12 cellular contexts compared by ENCODE assay signal in genomic region chr9:133880851-133881634, GRCh38.
A peak's percentile ranks its signal among the peaks of the same experiment; 100 is the strongest.
DNase-seq lines count a peak whose midpoint lies in the region; ATAC-seq and TF ChIP-seq lines count a peak whose summit lies in the region.
"Had no signal": no experiment of that assay in that cellular context is flagged by ENCODE, and none has a peak within 500 bp of the region (broad histone marks: within the 10 kb centered on the region; RNA-seq: fewer than 3 reads in every experiment).

No MANE protein-coding gene starts in this region.

- H3K4me3 ChIP-seq in BLaER1 (no peak overlapping the region), mammary epithelial cell (replicated peaks in 1 of 3; ENCODE audit: insufficient read depth in 1 of 3, low read depth in 2 of 3, low read length in 3 of 3) (no peak overlapping the region), mesenchymal stem cell (ENCODE audit: insufficient read depth in 1 of 2, low read depth in 1 of 2, low read length in 2 of 2) (no peak overlapping the region), vagina (no peak overlapping the region)
- H3K4me3 ChIP-seq: BLaER1 treated with 17β-estradiol and CSF1 and Interleukin-3, amounts not matched to agents 10 nM and 100 nM had no signal

- peak in 1 of 2 donors; percentile 3 for TF ChIP-seq CTCF in mammary epithelial cell (conservative IDR thresholded peaks at IDR 0.05 in 1 of 2, IDR thresholded peaks at IDR 0.05 in 1 of 2; ENCODE audit: extremely low read depth in 1 of 2, insufficient read depth in 1 of 2, low read depth in 1 of 2, low read length in 2 of 2)
- TF ChIP-seq CTCF in vagina (IDR thresholded peaks at IDR 0.05): no peak

- H3K4me1 Mint-ChIP-seq in activated CD4-positive, alpha-beta T cell treated with anti-CD3 and anti-CD28 coated beads, Interleukin-2, amount 10 ng/mL, durations not matched to agents 24 days and 14 days: no peaks in the 10 kb centered on the region
- H3K4me1 Mint-ChIP-seq: activated naive CD8-positive, alpha-beta T cell treated with anti-CD3 and anti-CD28 coated beads, Interleukin-2, amount 50 U/mL, for 24 hours had no signal

- no peak overlapping the region for H3K9ac ChIP-seq in BLaER1
- peak overlapping the region; percentile 33 for H3K9ac ChIP-seq in mammary epithelial cell (ENCODE audit: insufficient read depth, low read length)
- no peak overlapping the region for H3K9ac ChIP-seq in mesenchymal stem cell (ENCODE audit: low read length)

- H3K4me2 ChIP-seq in BLaER1 (peak overlapping the region; percentile 23; the same call in 1 of the 2 replicates), mammary epithelial cell (ENCODE audit: insufficient read depth, low read depth, low read length) (peak overlapping the region; percentile 94), mesenchymal stem cell (ENCODE audit: low read length, poor library complexity, severe bottlenecking) (no peak overlapping the region)

- CTCF ChIA-PET in mammary epithelial cell (lab: Charles Lee; ENCODE audit: low non-redundant PET): no interaction called here

- peak overlapping the region; percentile 83 for H3K4ac ChIP-seq in mesenchymal stem cell (ENCODE audit: low read depth in 1 of 2, low read length in 2 of 2)

- H3K4me1 ChIP-seq in BLaER1 (peaks cover 73% of the 10 kb centered on the region), mammary epithelial cell (ENCODE audit: insufficient read depth, low read length) (peaks cover 61% of the 10 kb centered on the region), mesenchymal stem cell (ENCODE audit: control insufficient read depth, insufficient read depth, low read depth, low read length) (peaks cover 66% of the 10 kb centered on the region), vagina (peaks cover 25% of the 10 kb centered on the region)

- no peaks in the 10 kb centered on the region for H3K9me3 Mint-ChIP-seq in activated CD4-positive, alpha-beta T cell treated with anti-CD3 and anti-CD28 coated beads, Interleukin-2, amount 10 ng/mL, durations not matched to agents 24 days and 14 days
- H3K9me3 Mint-ChIP-seq: activated naive CD8-positive, alpha-beta T cell treated with anti-CD3 and anti-CD28 coated beads, Interleukin-2, amount 50 U/mL, for 24 hours; T-helper 2 cell treated with Interferon-gamma antibody and Interleukin-4, amounts not matched to agents 5 μg/mL and 100 μg/mL, for 36 hours had no signal

- no peak overlapping the region for H2BK5ac ChIP-seq in mesenchymal stem cell (ENCODE audit: low read depth, low read length, poor library complexity, severe bottlenecking)

- H3K27ac Mint-ChIP-seq in activated CD4-positive, alpha-beta T cell treated with anti-CD3 and anti-CD28 coated beads, Interleukin-2, amount 10 ng/mL, durations not matched to agents 24 days and 14 days: no peak overlapping the region
- H3K27ac Mint-ChIP-seq: activated naive CD8-positive, alpha-beta T cell treated with anti-CD3 and anti-CD28 coated beads, Interleukin-2, amount 50 U/mL, for 24 hours; T-helper 2 cell treated with Interferon-gamma antibody and Interleukin-4, amounts not matched to agents 5 μg/mL and 100 μg/mL, for 36 hours had no signal

- peaks cover 36% of the 10 kb centered on the region for H3K79me1 ChIP-seq in mesenchymal stem cell (replicated peaks; ENCODE audit: low read length, poor library complexity, severe bottlenecking)

- no peaks in the 10 kb centered on the region for H3K36me3 Mint-ChIP-seq in activated CD4-positive, alpha-beta T cell treated with anti-CD3 and anti-CD28 coated beads, Interleukin-2, amount 10 ng/mL, durations not matched to agents 24 days and 14 days (ENCODE audit: low read depth)

- H3K4me3 Mint-ChIP-seq in activated CD4-positive, alpha-beta T cell treated with anti-CD3 and anti-CD28 coated beads, Interleukin-2, amount 10 ng/mL, durations not matched to agents 24 days and 14 days: no peak overlapping the region
- H3K4me3 Mint-ChIP-seq: activated naive CD8-positive, alpha-beta T cell treated with anti-CD3 and anti-CD28 coated beads, Interleukin-2, amount 50 U/mL, for 24 hours; T-helper 2 cell treated with Interferon-gamma antibody and Interleukin-4, amounts not matched to agents 5 μg/mL and 100 μg/mL, for 36 hours had no signal

- H4K8ac ChIP-seq in mesenchymal stem cell (ENCODE audit: low read length): peak overlapping the region; percentile 88

- H2BK120ac ChIP-seq in mesenchymal stem cell (ENCODE audit: low read depth, low read length): peak overlapping the region; percentile 2

- TSS peak; percentile 39 for BruUV-seq in mammary epithelial cell (replicated peaks; lab: Mats Ljungman, UMichigan)

- H4K20me1 ChIP-seq in BLaER1 (peaks cover 100% of the 10 kb centered on the region), mammary epithelial cell (ENCODE audit: insufficient read depth, low read length) (no peaks in the 10 kb centered on the region)

- WGBS in mammary epithelial cell (ENCODE audit: low coverage, missing lambda C conversion rate): 29% methylated on average over 19 of the region's 20 CpGs
- WGBS in mesenchymal stem cell: 72% methylated on average over 20 of the region's 20 CpGs

- no peak overlapping the region for H3K23ac ChIP-seq in mesenchymal stem cell (ENCODE audit: low read length in 2 of 2)

- ATAC-seq in GM18868 (IDR thresholded peaks at IDR 0.05; ENCODE audit: unreplicated experiment): no peak
- no peak for ATAC-seq in GM21390 (IDR thresholded peaks at IDR 0.05; ENCODE audit: unreplicated experiment)
- ATAC-seq: activated naive CD8-positive, alpha-beta T cell treated with anti-CD3 and anti-CD28 coated beads, Interleukin-2, amount 50 U/mL, for 24 hours had no signal

- in situ Hi-C loops in mammary epithelial cell (cut with MboI; ENCODE audit: low sequenced_read_pairs in 2 of 2): no loop called here

- no peaks in the 10 kb centered on the region; the same call in none of the 2 replicates for H3K36me3 ChIP-seq in BLaER1
- H3K36me3 ChIP-seq in mammary epithelial cell (ENCODE audit: insufficient read depth, low read length): no peaks in the 10 kb centered on the region
- peaks cover 0 to 62% of the 10 kb centered on the region in 2 experiments for H3K36me3 ChIP-seq in mesenchymal stem cell (ENCODE audit: control insufficient read depth in 1 of 2, insufficient read depth in 2 of 2, low read depth in 1 of 2, low read length in 2 of 2)
- H3K36me3 ChIP-seq in vagina: no peaks in the 10 kb centered on the region
- H3K36me3 ChIP-seq: BLaER1 treated with 17β-estradiol and CSF1 and Interleukin-3, amounts not matched to agents 10 nM and 100 nM had no signal

- H3K27me3 ChIP-seq in BLaER1: no peaks in the 10 kb centered on the region
- no peaks in the 10 kb centered on the region for H3K27me3 ChIP-seq in mammary epithelial cell (ENCODE audit: insufficient read depth, low read length)
- no peaks in the 10 kb centered on the region for H3K27me3 ChIP-seq in mesenchymal stem cell (ENCODE audit: control insufficient read depth in 1 of 2, insufficient read depth in 1 of 2, low read length in 2 of 2)
- H3K27me3 ChIP-seq in vagina: no peaks in the 10 kb centered on the region
- H3K27me3 ChIP-seq: BLaER1 treated with 17β-estradiol and CSF1 and Interleukin-3, amounts not matched to agents 10 nM and 100 nM had no signal

- peak overlapping the region; percentile 89 to 92 for H3K18ac ChIP-seq in mesenchymal stem cell (ENCODE audit: low read depth in 1 of 2, low read length in 2 of 2)

- no peak for TF ChIP-seq POLR2A in vagina (IDR thresholded peaks at IDR 0.05)

- no peaks in the 10 kb centered on the region for H3K9me3 ChIP-seq in BLaER1
- no peaks in the 10 kb centered on the region for H3K9me3 ChIP-seq in mammary epithelial cell (replicated peaks; ENCODE audit: insufficient read depth, low read length)
- H3K9me3 ChIP-seq in mesenchymal stem cell (ENCODE audit: control insufficient read depth, low read length): no peaks in the 10 kb centered on the region
- H3K9me3 ChIP-seq in vagina: no peaks in the 10 kb centered on the region
- H3K9me3 ChIP-seq: BLaER1 treated with 17β-estradiol and CSF1 and Interleukin-3, amounts not matched to agents 10 nM and 100 nM had no signal

- H3K27ac ChIP-seq in BLaER1 (peak overlapping the region; percentile 41; the same call in 1 of the 2 replicates), mammary epithelial cell (ENCODE audit: insufficient read depth, low read depth, low read length) (peak overlapping the region; percentile 85), mesenchymal stem cell (ENCODE audit: low read length, poor library complexity, severe bottlenecking) (peak overlapping the region; percentile 17), vagina (no peak overlapping the region)

- H2BK15ac ChIP-seq in mesenchymal stem cell (ENCODE audit: low read depth, poor library complexity, severe bottlenecking): no peak overlapping the region

- H3K14ac ChIP-seq in mesenchymal stem cell (ENCODE audit: low read length in 2 of 2): peak overlapping the region in 1 of 2 experiments; percentile 45

- H3K79me2 ChIP-seq in mammary epithelial cell (ENCODE audit: insufficient read depth, low read length): peaks cover 93% of the 10 kb centered on the region

- intact Hi-C loops in mammary epithelial cell (cut with micrococcal nuclease) (no loop called here), vagina (cut with DNase I) (no loop called here)
- intact Hi-C loops in activated CD4-positive, alpha-beta T cell treated with anti-CD3 and anti-CD28 coated beads, Interleukin-2, amount 10 ng/mL, durations not matched to agents 24 days and 14 days (cut with micrococcal nuclease): no loop called here

- dilution Hi-C loops in mammary epithelial cell (cut with HindIII; ENCODE audit: low sequenced_read_pairs): no loop called here

- peak overlapping the region; percentile 31 to 69 for H2BK12ac ChIP-seq in mesenchymal stem cell (ENCODE audit: low read length in 2 of 2)

- no peak overlapping the region for H2AFZ ChIP-seq in mammary epithelial cell (ENCODE audit: low read depth, low read length)
- H2AFZ ChIP-seq in mesenchymal stem cell (ENCODE audit: low read depth, low read length): no peak overlapping the region

- H2AK5ac ChIP-seq in mesenchymal stem cell (ENCODE audit: low read length, severe bottlenecking): peak overlapping the region; percentile 46

- DNase-seq in NCI-H2029 (lab: John Stamatoyannopoulos, UW) (peak; percentile 72), mammary epithelial cell (peak; percentile 84), mesenchymal stem cell (peak; percentile 84), vagina (ENCODE audit: extremely low spot score in 2 of 2) (no peak)
- DNase-seq in activated CD4-positive, alpha-beta T cell treated with anti-CD3 and anti-CD28 coated beads, Interleukin-2, amount 10 ng/mL, durations not matched to agents 24 days and 14 days: no peak
- DNase-seq: activated naive CD8-positive, alpha-beta T cell treated with anti-CD3 and anti-CD28 coated beads, Interleukin-2, amount 50 U/mL, for 24 hours; OCI-M1 had no signal

- H4K91ac ChIP-seq in mesenchymal stem cell (ENCODE audit: low read length): peak overlapping the region; percentile 92

- H3K27me3 Mint-ChIP-seq in activated CD4-positive, alpha-beta T cell treated with anti-CD3 and anti-CD28 coated beads, Interleukin-2, amount 10 ng/mL, durations not matched to agents 24 days and 14 days: no peaks in the 10 kb centered on the region
- H3K27me3 Mint-ChIP-seq: activated naive CD8-positive, alpha-beta T cell treated with anti-CD3 and anti-CD28 coated beads, Interleukin-2, amount 50 U/mL, for 24 hours had no signal

Comparison
In these comparisons a context has a peak if more than half of its experiments do, and no peak if none do; other contexts are left out.
1. DNase-seq: peak in NCI-H2029 (single experiment), mammary epithelial cell (single experiment) and mesenchymal stem cell (single experiment); none in activated CD4-positive, alpha-beta T cell treated with anti-CD3 and anti-CD28 coated beads, Interleukin-2, amount 10 ng/mL, durations not matched to agents 24 days and 14 days (single experiment) and vagina (0 of 2).